In the genomic region with DNA sequence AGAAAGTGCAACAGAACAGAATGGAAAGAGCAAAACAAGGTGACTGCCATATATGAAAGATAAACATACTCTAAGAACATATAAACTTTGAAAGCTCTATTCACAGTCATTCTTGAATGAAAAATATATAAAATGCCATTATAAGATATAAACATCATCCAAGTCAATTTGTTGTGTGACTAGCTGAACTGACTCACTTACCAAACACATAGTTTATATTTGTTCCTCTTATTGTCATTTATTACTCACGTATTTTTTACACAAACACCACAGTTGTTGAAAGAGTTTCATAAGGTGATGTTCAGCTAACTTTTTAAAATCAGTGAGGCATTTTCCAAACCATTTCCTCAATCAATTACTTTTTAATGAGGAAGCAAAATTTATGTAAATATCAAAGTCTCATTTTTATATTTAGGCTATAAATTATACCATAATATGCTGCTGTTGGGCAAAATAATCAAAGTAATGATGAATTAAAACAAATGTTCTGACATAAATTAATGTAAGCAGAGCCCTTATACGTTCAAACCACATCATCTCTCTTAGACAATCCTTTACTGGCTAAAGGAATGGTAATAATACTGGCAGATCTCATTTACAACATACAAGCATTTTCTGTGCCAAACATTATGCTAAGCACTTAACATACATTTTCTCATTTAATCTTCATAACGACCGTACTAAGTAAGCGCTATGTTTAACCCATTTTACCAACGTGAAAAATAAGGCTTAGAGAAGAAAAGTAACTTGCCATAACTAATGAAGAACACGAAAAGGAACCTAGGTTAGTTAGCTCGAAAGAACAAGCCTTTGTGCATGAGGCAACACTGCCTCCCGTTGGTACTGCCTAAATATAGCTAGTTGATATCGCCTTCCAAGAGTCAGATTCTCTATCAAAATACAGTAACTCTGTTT, we compare ENCODE assay signal across 1 cellular context.
TF ChIP-seq lines count a peak whose summit lies in the region.

No MANE protein-coding gene starts in this region.

TF ChIP-seq in SK-N-SH treated with all-trans-retinoic acid at 6 μM for 48 hours, 23 proteins besides CTCF, POLR2A, EP300 and RAD21 (continued from another document):
- TF ChIP-seq, protein P1, sequence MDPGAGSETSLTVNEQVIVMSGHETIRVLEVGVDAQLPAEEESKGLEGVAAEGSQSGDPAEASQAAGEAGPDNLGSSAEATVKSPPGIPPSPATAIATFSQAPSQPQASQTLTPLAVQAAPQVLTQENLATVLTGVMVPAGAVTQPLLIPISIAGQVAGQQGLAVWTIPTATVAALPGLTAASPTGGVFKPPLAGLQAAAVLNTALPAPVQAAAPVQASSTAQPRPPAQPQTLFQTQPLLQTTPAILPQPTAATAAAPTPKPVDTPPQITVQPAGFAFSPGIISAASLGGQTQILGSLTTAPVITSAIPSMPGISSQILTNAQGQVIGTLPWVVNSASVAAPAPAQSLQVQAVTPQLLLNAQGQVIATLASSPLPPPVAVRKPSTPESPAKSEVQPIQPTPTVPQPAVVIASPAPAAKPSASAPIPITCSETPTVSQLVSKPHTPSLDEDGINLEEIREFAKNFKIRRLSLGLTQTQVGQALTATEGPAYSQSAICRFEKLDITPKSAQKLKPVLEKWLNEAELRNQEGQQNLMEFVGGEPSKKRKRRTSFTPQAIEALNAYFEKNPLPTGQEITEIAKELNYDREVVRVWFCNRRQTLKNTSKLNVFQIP (CRISPR knock-in tag; IDR thresholded peaks at IDR 0.05; ENCODE audit: borderline replicate concordance, low read depth), result no peak
- no peak; the same call in 1 of the 2 replicates for TF ChIP-seq ZNF8 (CRISPR knock-in tag; IDR thresholded peaks at IDR 0.05)
- no peak for TF ChIP-seq BACH2 (CRISPR knock-in tag; IDR thresholded peaks at IDR 0.05; ENCODE audit: borderline replicate concordance)
- no peak for TF ChIP-seq ZFP30 (CRISPR knock-in tag; IDR thresholded peaks at IDR 0.05)
- TF ChIP-seq ESRRG (CRISPR knock-in tag; IDR thresholded peaks at IDR 0.05), result no peak
